1 cellular context compared by ENCODE assay signal in genomic region chr15:40430271-40430805, GRCh38.
TF ChIP-seq lines count a peak whose summit lies in the region.

No MANE protein-coding gene starts in this region.

TF ChIP-seq in K562, 482 proteins besides CTCF, POLR2A, EP300 and RAD21:
- TF ChIP-seq UBTF (IDR thresholded peaks at IDR 0.05; ENCODE audit: borderline replicate concordance in 1 of 2, low read depth in 2 of 2, low read length in 2 of 2): 0 out of 4 replicates have a peak, but pooled peaks of 1 of the 2 experiments have one; percentile 45
- no peak for TF ChIP-seq ZNF12 (CRISPR knock-in tag; IDR thresholded peaks at IDR 0.05)
- TF ChIP-seq PHF20 (IDR thresholded peaks at IDR 0.05; ENCODE audit: partially characterized antibody): no peak
- 0 out of 2 replicates have a peak, but pooled peaks have one; percentile 30 for TF ChIP-seq LEF1 (IDR thresholded peaks at IDR 0.05)
- TF ChIP-seq NR2C1 (IDR thresholded peaks at IDR 0.05): no peak
- no peak for TF ChIP-seq NR2C1 (tag; IDR thresholded peaks at IDR 0.05)
- TF ChIP-seq HDAC2 (IDR thresholded peaks at IDR 0.05): peak; percentile 50; the same call in 1 of the 2 replicates
- TF ChIP-seq ARID1B (IDR thresholded peaks at IDR 0.05): peak; percentile 56; the same call in 1 of the 2 replicates
- TF ChIP-seq ZNF316 (IDR thresholded peaks at IDR 0.05): peak; percentile 70
- TF ChIP-seq ARNT (IDR thresholded peaks at IDR 0.05): peak in 1 of 2 experiments; percentile 51; a peak in 1 of 4 replicates
- peak in 1 of 2 experiments; percentile 40; a peak in 1 of 4 replicates for TF ChIP-seq HDAC1 (IDR thresholded peaks at IDR 0.05)
- TF ChIP-seq MCM5 (IDR thresholded peaks at IDR 0.05; ENCODE audit: low read depth): no peak
- peak; percentile 33; the same call in 1 of the 2 replicates for TF ChIP-seq XRCC5 (IDR thresholded peaks at IDR 0.05; ENCODE audit: low read depth, low read length)
- peak; percentile 82 for TF ChIP-seq NFE2 (IDR thresholded peaks at IDR 0.05; ENCODE audit: low read depth)
- no peak for TF ChIP-seq RBM25 (IDR thresholded peaks at IDR 0.05; ENCODE audit: low read depth, low read length, severe bottlenecking)
- TF ChIP-seq ATF7 (IDR thresholded peaks at IDR 0.05): peak; percentile 62; the same call in 1 of the 2 replicates
- TF ChIP-seq ZNF717 (CRISPR knock-in tag; IDR thresholded peaks at IDR 0.05): no peak
- 0 out of 2 replicates have a peak, but pooled peaks have one; percentile 11 for TF ChIP-seq CC2D1A (IDR thresholded peaks at IDR 0.05)
- TF ChIP-seq MAFG (tag; conservative IDR thresholded peaks at IDR 0.05): 0 out of 2 replicates have a peak, but pooled peaks have one; percentile 25
- TF ChIP-seq STAT5B (CRISPR knock-in tag; IDR thresholded peaks at IDR 0.05): no peak
- no peak for TF ChIP-seq ZNF41 (CRISPR knock-in tag; conservative IDR thresholded peaks at IDR 0.05)
- TF ChIP-seq ZNF23 (CRISPR knock-in tag; IDR thresholded peaks at IDR 0.05): no peak
- TF ChIP-seq FOXJ3 (CRISPR knock-in tag; IDR thresholded peaks at IDR 0.05): no peak
- TF ChIP-seq CTBP1 (IDR thresholded peaks at IDR 0.05; ENCODE audit: borderline replicate concordance): peak; percentile 64; the same call in 1 of the 2 replicates
- no peak for TF ChIP-seq RNF2 (IDR thresholded peaks at IDR 0.05)
- TF ChIP-seq RCOR1 (IDR thresholded peaks at IDR 0.05; ENCODE audit: borderline replicate concordance in 1 of 2, low read depth in 2 of 2, low read length in 2 of 2): peak in 1 of 2 experiments; percentile 57; a peak in 2 of 4 replicates
- peak; percentile 30 for TF ChIP-seq PRDM10 (IDR thresholded peaks at IDR 0.05; ENCODE audit: partially characterized antibody)
- TF ChIP-seq SRF (CRISPR knock-in tag; IDR thresholded peaks at IDR 0.05): peak in 1 of 2 experiments; percentile 24; a peak in 1 of 4 replicates
- TF ChIP-seq MEIS2 (IDR thresholded peaks at IDR 0.05; ENCODE audit: partially characterized antibody): peak; percentile 98
- TF ChIP-seq NBN (IDR thresholded peaks at IDR 0.05; ENCODE audit: low read depth): 0 out of 2 replicates have a peak, but pooled peaks have one; percentile 60
- no peak for TF ChIP-seq ZNF785 (CRISPR knock-in tag; IDR thresholded peaks at IDR 0.05)
- TF ChIP-seq DPF2 (IDR thresholded peaks at IDR 0.05): peak; percentile 60; the same call in 1 of the 2 replicates
- TF ChIP-seq NRF1 (conservative IDR thresholded peaks at IDR 0.05 in 1 of 2, IDR thresholded peaks at IDR 0.05 in 1 of 2): peak; percentile 33 to 37; a peak in 2 of 4 replicates
- peak; percentile 77 for TF ChIP-seq C11orf30 (IDR thresholded peaks at IDR 0.05; ENCODE audit: low read depth)
- no peak for TF ChIP-seq MCM3 (IDR thresholded peaks at IDR 0.05)
- TF ChIP-seq PBX2 (CRISPR knock-in tag; IDR thresholded peaks at IDR 0.05; ENCODE audit: low read depth): peak; percentile 65; the same call in 1 of the 2 replicates
- TF ChIP-seq PBX2 (tag; conservative IDR thresholded peaks at IDR 0.05; ENCODE audit: low read depth): peak; percentile 97
- 0 out of 2 replicates have a peak, but pooled peaks have one; percentile 23 for TF ChIP-seq MTA3 (IDR thresholded peaks at IDR 0.05; ENCODE audit: borderline replicate concordance)
- no peak for TF ChIP-seq ZNF507 (tag; conservative IDR thresholded peaks at IDR 0.05)
- peak; percentile 73 for TF ChIP-seq SOX6 (IDR thresholded peaks at IDR 0.05)
- peak; percentile 49 for TF ChIP-seq ATF3 (IDR thresholded peaks at IDR 0.05)
- TF ChIP-seq ATF3 (CRISPR knock-in tag; conservative IDR thresholded peaks at IDR 0.05): no peak
- TF ChIP-seq SMARCA4 (IDR thresholded peaks at IDR 0.05): peak; percentile 65; the same call in 1 of the 2 replicates
- TF ChIP-seq CHAMP1 (IDR thresholded peaks at IDR 0.05): no peak
- peak; percentile 97 for TF ChIP-seq PKNOX1 (IDR thresholded peaks at IDR 0.05)
- TF ChIP-seq EHMT2 (IDR thresholded peaks at IDR 0.05): peak; percentile 19; the same call in 1 of the 2 replicates
- TF ChIP-seq SMARCE1 (IDR thresholded peaks at IDR 0.05): peak; percentile 59; the same call in 1 of the 2 replicates
TF ChIP-seq in K562: peak in this region for 29.
